ENCODE assay signal across 8 cellular contexts in genomic region chr5:66144074-66144798, GRCh38. TPM values are rescaled to one million over a fixed set of nuclear protein-coding genes. Genes with fewer than 3 reads are reported as not detected.
DNase-seq lines count a peak whose midpoint lies in the region; ATAC-seq and TF ChIP-seq lines count a peak whose summit lies in the region.

A gene with protein sequence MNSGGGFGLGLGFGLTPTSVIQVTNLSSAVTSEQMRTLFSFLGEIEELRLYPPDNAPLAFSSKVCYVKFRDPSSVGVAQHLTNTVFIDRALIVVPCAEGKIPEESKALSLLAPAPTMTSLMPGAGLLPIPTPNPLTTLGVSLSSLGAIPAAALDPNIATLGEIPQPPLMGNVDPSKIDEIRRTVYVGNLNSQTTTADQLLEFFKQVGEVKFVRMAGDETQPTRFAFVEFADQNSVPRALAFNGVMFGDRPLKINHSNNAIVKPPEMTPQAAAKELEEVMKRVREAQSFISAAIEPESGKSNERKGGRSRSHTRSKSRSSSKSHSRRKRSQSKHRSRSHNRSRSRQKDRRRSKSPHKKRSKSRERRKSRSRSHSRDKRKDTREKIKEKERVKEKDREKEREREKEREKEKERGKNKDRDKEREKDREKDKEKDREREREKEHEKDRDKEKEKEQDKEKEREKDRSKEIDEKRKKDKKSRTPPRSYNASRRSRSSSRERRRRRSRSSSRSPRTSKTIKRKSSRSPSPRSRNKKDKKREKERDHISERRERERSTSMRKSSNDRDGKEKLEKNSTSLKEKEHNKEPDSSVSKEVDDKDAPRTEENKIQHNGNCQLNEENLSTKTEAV (plus strand): TSS chr5:66144300. CDS start chr5:66144377, 77 bp downstream.

- no TSS peak for BruUV-seq in PC-9 (replicated peaks; lab: Mats Ljungman, UMichigan)

- peaks cover 48% of the 10 kb centered on the region for H3K79me2 ChIP-seq in PC-9 (ENCODE audit: low read depth)

- TF ChIP-seq RAD21 in Ishikawa (IDR thresholded peaks at IDR 0.05; ENCODE audit: low read depth): peak; percentile 2; the same call in 1 of the 2 replicates

- H3K27me3 ChIP-seq in PC-9 (ENCODE audit: insufficient read depth, low read depth): no peaks in the 10 kb centered on the region

- POLR2A ChIA-PET in PC-9 (lab: Charles Lee; ENCODE audit: unreplicated experiment): interaction anchor here (0.6 to 0.7 kb wide), 3 partner anchors 79 to 282 kb away, joined by 3 to 8 read pairs (median 5); no protein-coding TSS in a partner anchor

- DNase-seq in DMS153 (lab: John Stamatoyannopoulos, UW) (peak; percentile 69), PC-9 (peak; percentile 82 to 92), epithelial cell of proximal tubule (ENCODE audit: low read depth) (peak; percentile 48), mucosa of gallbladder (ENCODE audit: low spot score) (peak; percentile 93)
- peak; percentile 90 for DNase-seq in activated T-cell treated with anti-CD3 and anti-CD28 coated beads, Interleukin-2, amount 50 U/mL, for 1 hour
- peak; percentile 86 for DNase-seq in stimulated activated CD8-positive, alpha-beta memory T cell treated with anti-CD3 and anti-CD28 coated beads, Interleukin-4, amount 100 ng/mL, for 24 hours (ENCODE audit: low read depth)

- H3K4me3 ChIP-seq in PC-9 (peak within 1 kb of the TSS; percentile 97), epithelial cell of proximal tubule (ENCODE audit: low read depth, low read length) (peak within 1 kb of the TSS; percentile 92)

- peak within 1 kb of the TSS; percentile 89 for H2AFZ ChIP-seq in PC-9

- peak; percentile 87 for ATAC-seq in GM21619 (IDR thresholded peaks at IDR 0.05; ENCODE audit: unreplicated experiment)

- TF ChIP-seq CTCF in PC-9 (conservative IDR thresholded peaks at IDR 0.05) (no peak), epithelial cell of proximal tubule (conservative IDR thresholded peaks at IDR 0.05; ENCODE audit: low read depth, low read length) (no peak)

- H4K20me1 ChIP-seq in PC-9 (ENCODE audit: insufficient read depth): peaks cover 24% of the 10 kb centered on the region

- peaks cover 31% of the 10 kb centered on the region for H3K4me1 ChIP-seq in PC-9 (replicated peaks; ENCODE audit: insufficient read depth)

- TF ChIP-seq EP300 in Ishikawa (IDR thresholded peaks at IDR 0.05; ENCODE audit: borderline replicate concordance): no peak

- no peaks in the 10 kb centered on the region for H3K9me2 ChIP-seq in PC-9 (ENCODE audit: insufficient read depth)

- H3K9me3 ChIP-seq in PC-9 (ENCODE audit: insufficient read depth, low read depth): no peaks in the 10 kb centered on the region

- H3K36me3 ChIP-seq in PC-9 (ENCODE audit: low read depth): peaks cover 5% of the 10 kb centered on the region; the same call in 1 of the 2 replicates

- CTCF ChIA-PET in PC-9 (lab: Charles Lee): no interaction called here

- intact Hi-C loops in PC-9 (cut with micrococcal nuclease; ENCODE audit: unreplicated experiment): loop anchor here (5.0 kb wide), 2 partner anchors 42 to 332 kb away; no protein-coding TSS in a partner anchor

- H3K4me2 ChIP-seq in PC-9: peak within 1 kb of the TSS; percentile 100

- peaks cover 29% of the 10 kb centered on the region for H3F3A ChIP-seq in PC-9 (ENCODE audit: insufficient read depth, low read depth)

- H3K27ac ChIP-seq in PC-9: peak within 1 kb of the TSS; percentile 84

TF ChIP-seq in Ishikawa, 13 proteins besides CTCF, POLR2A, EP300 and RAD21:
- TF ChIP-seq, protein P1, sequence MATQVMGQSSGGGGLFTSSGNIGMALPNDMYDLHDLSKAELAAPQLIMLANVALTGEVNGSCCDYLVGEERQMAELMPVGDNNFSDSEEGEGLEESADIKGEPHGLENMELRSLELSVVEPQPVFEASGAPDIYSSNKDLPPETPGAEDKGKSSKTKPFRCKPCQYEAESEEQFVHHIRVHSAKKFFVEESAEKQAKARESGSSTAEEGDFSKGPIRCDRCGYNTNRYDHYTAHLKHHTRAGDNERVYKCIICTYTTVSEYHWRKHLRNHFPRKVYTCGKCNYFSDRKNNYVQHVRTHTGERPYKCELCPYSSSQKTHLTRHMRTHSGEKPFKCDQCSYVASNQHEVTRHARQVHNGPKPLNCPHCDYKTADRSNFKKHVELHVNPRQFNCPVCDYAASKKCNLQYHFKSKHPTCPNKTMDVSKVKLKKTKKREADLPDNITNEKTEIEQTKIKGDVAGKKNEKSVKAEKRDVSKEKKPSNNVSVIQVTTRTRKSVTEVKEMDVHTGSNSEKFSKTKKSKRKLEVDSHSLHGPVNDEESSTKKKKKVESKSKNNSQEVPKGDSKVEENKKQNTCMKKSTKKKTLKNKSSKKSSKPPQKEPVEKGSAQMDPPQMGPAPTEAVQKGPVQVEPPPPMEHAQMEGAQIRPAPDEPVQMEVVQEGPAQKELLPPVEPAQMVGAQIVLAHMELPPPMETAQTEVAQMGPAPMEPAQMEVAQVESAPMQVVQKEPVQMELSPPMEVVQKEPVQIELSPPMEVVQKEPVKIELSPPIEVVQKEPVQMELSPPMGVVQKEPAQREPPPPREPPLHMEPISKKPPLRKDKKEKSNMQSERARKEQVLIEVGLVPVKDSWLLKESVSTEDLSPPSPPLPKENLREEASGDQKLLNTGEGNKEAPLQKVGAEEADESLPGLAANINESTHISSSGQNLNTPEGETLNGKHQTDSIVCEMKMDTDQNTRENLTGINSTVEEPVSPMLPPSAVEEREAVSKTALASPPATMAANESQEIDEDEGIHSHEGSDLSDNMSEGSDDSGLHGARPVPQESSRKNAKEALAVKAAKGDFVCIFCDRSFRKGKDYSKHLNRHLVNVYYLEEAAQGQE (IDR thresholded peaks at IDR 0.05; ENCODE audit: low read depth): no peak
- TF ChIP-seq EGR1 (IDR thresholded peaks at IDR 0.05) (peak; percentile 25; the same call in 1 of the 2 replicates), TCF12 (IDR thresholded peaks at IDR 0.05; ENCODE audit: low read depth) (peak; percentile 59), TAF1 (IDR thresholded peaks at IDR 0.05; ENCODE audit: low read depth) (peak; percentile 91), NFIC (IDR thresholded peaks at IDR 0.05) (no peak), CEBPB (IDR thresholded peaks at IDR 0.05) (peak; percentile 75), YY1 (IDR thresholded peaks at IDR 0.05; ENCODE audit: low read depth) (peak; percentile 91; the same call in 1 of the 2 replicates), FOXM1 (IDR thresholded peaks at IDR 0.05; ENCODE audit: borderline replicate concordance, low read depth) (peak; percentile 18; the same call in 1 of the 2 replicates), ZBTB7A (IDR thresholded peaks at IDR 0.05; ENCODE audit: low read depth) (no peak), USF1 (IDR thresholded peaks at IDR 0.05) (peak; percentile 96), TEAD4 (IDR thresholded peaks at IDR 0.05) (no peak), CREB1 (IDR thresholded peaks at IDR 0.05; ENCODE audit: low read depth) (0 out of 2 replicates have a peak, but pooled peaks have one; percentile 38)
- TF ChIP-seq, protein P2, sequence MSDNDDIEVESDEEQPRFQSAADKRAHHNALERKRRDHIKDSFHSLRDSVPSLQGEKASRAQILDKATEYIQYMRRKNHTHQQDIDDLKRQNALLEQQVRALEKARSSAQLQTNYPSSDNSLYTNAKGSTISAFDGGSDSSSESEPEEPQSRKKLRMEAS (IDR thresholded peaks at IDR 0.05): peak; percentile 85

RNA-seq across cellular contexts. Expression of the gene that starts here (rescaled TPM):
- total RNA-seq in PC-9 (2021): 73.8 and 82.8 TPM in 2 replicates
- 19.0 and 27.5 TPM in 2 replicates for total RNA-seq in epithelial cell of proximal tubule
- 54.1 TPM for total RNA-seq in mucosa of gallbladder

Comparison
In these comparisons a context has a peak if more than half of its experiments do, and no peak if none do; other contexts are left out.
1. Peak in every context shown above with its lines: DNase-seq, ATAC-seq, H3K4me3 ChIP-seq and H3K27ac ChIP-seq.